In genomic region chr9:105341784-105342183, GRCh38 we compare ENCODE assay signal across 8 cellular contexts.
DNase-seq lines count a peak whose midpoint lies in the region; ATAC-seq and TF ChIP-seq lines count a peak whose summit lies in the region.
"Had no signal": no experiment of that assay in that cellular context is flagged by ENCODE, and none has a peak within 500 bp of the region (broad histone marks: within the 10 kb centered on the region; RNA-seq: fewer than 3 reads in every experiment).

No MANE protein-coding gene starts in this region.

- ATAC-seq in GM18868 (IDR thresholded peaks at IDR 0.05; ENCODE audit: unreplicated experiment) (peak; percentile 90), HG02884 (IDR thresholded peaks at IDR 0.05; ENCODE audit: unreplicated experiment) (peak; percentile 61), HG02623 (IDR thresholded peaks at IDR 0.05; ENCODE audit: unreplicated experiment) (no peak), HG03139 (IDR thresholded peaks at IDR 0.05; ENCODE audit: unreplicated experiment) (no peak)

- H3K4me1 Mint-ChIP-seq in osteocyte (ENCODE audit: unreplicated experiment) (peaks cover 14% of the 10 kb centered on the region), neural progenitor cell (peaks cover 4% of the 10 kb centered on the region)

- no peak overlapping the region for H3K27ac ChIP-seq in neural progenitor cell

- H3K36me3 Mint-ChIP-seq in osteocyte (ENCODE audit: unreplicated experiment), result peaks cover 6% of the 10 kb centered on the region
- no peaks in the 10 kb centered on the region for H3K36me3 Mint-ChIP-seq in neural progenitor cell

- TF ChIP-seq CTCF in osteocyte (IDR thresholded peaks at IDR 0.05) (no peak), neural progenitor cell (IDR thresholded peaks at IDR 0.05) (no peak)

- H3K79me2 ChIP-seq in neural progenitor cell (ENCODE audit: low read depth), result no peaks in the 10 kb centered on the region

- no peaks in the 10 kb centered on the region for H3K36me3 ChIP-seq in neural progenitor cell

- H3K4me3 Mint-ChIP-seq in osteocyte (ENCODE audit: unreplicated experiment) (peak overlapping the region; percentile 49), neural progenitor cell (no peak overlapping the region)

- H3K27me3 ChIP-seq in neural progenitor cell, result no peaks in the 10 kb centered on the region

- H3F3A ChIP-seq in neural progenitor cell (ENCODE audit: low read depth), result no peaks in the 10 kb centered on the region

- peaks cover 11% of the 10 kb centered on the region for H3K4me1 ChIP-seq in neural progenitor cell

- H3K9ac ChIP-seq in neural progenitor cell, result no peak overlapping the region

- no peak overlapping the region for H2AFZ ChIP-seq in neural progenitor cell (replicated peaks)

- no peak overlapping the region for H3K4me2 ChIP-seq in neural progenitor cell

- H3K9me3 Mint-ChIP-seq in osteocyte (ENCODE audit: unreplicated experiment), result no peaks in the 10 kb centered on the region
- H3K9me3 Mint-ChIP-seq in neural progenitor cell, result no peaks in the 10 kb centered on the region

- H3K27me3 Mint-ChIP-seq in osteocyte (ENCODE audit: unreplicated experiment), result no peaks in the 10 kb centered on the region
- no peaks in the 10 kb centered on the region for H3K27me3 Mint-ChIP-seq in neural progenitor cell (ENCODE audit: insufficient read depth, low read depth)

- DNase-seq in amniotic stem cell (lab: John Stamatoyannopoulos, UW), result peak; percentile 15
- DNase-seq in osteocyte (ENCODE audit: extremely low spot score, unreplicated experiment), result no peak
- DNase-seq in neural progenitor cell (ENCODE audit: low spot score), result no peak
- DNase-seq: activated gamma-delta T cell had no signal

- H3K4me3 ChIP-seq in neural progenitor cell, result no peak overlapping the region

- H3K9me3 ChIP-seq in neural progenitor cell (ENCODE audit: low read depth), result no peaks in the 10 kb centered on the region

- H3K27ac Mint-ChIP-seq in osteocyte (ENCODE audit: unreplicated experiment) (peak overlapping the region; percentile 79), neural progenitor cell (no peak overlapping the region)

- no peaks in the 10 kb centered on the region for H4K20me1 ChIP-seq in neural progenitor cell (ENCODE audit: low read depth)

Comparison
In these comparisons a context has a peak if more than half of its experiments do, and no peak if none do; other contexts are left out.
1. ATAC-seq: peak in GM18868 (single experiment) and HG02884 (single experiment); none in HG02623 (single experiment) and HG03139 (single experiment).